ENCODE assay signal across 3 cellular contexts in genomic region chrX:133991057-133991456, GRCh38. TPM values are rescaled to one million over a fixed set of nuclear protein-coding genes. Genes with fewer than 3 reads are reported as not detected.
"Had no signal": no experiment of that assay in that cellular context is flagged by ENCODE, and none has a peak within 500 bp of the region (broad histone marks: within the 10 kb centered on the region; RNA-seq: fewer than 3 reads in every experiment).

No MANE protein-coding gene starts in this region.

RNA-seq across cellular contexts. Expression of gene GPC3, which starts 5.7 kb away (rescaled TPM):
- total RNA-seq: lung microvascular endothelial cell, myocyte had no signal
- polyA plus RNA-seq: immature natural killer cell had no signal
